ENCODE assay signal across 19 cellular contexts in the genomic region with DNA sequence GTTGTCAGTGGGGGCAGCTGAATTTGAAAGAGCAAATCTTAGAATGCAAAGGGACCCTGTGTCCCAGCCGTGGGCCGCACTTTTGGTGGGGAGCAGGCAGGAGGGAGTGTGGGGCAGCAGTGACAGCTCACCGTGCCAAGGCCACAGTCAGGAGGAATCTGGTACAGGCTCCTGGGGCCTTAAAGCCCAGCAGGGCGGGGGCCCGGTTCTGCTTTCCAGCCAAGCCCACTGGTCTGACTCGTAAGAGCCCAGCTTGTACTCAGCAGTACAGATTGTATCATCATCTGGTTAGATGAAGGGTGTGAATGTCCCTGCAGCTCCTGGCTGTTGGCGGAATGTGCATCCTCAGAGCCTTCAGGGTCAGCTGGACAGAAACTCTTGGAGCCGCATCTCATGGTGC. TPM values are rescaled to one million over a fixed set of nuclear protein-coding genes. Genes with fewer than 3 reads are reported as not detected.
DNase-seq lines count a peak whose midpoint lies in the region; ATAC-seq and TF ChIP-seq lines count a peak whose summit lies in the region.
"Had no signal": no experiment of that assay in that cellular context is flagged by ENCODE, and none has a peak within 500 bp of the region (broad histone marks: within the 10 kb centered on the region; RNA-seq: fewer than 3 reads in every experiment).

No MANE protein-coding gene starts in this region.

- peaks cover 4% of the 10 kb centered on the region for H3K79me2 ChIP-seq in parathyroid adenoma

- H3K27ac ChIP-seq in gastroesophageal sphincter (peak overlapping the region in 3 of 4 donors; percentile 70 to 76 (median 76)), parathyroid adenoma (peak overlapping the region; percentile 97)
- H3K27ac ChIP-seq: A549, SJSA1 had no signal

- H2AFZ ChIP-seq in parathyroid adenoma, result no peak overlapping the region

- no peak overlapping the region for H3K4me3 Mint-ChIP-seq in activated CD8-positive, alpha-beta T cell treated with anti-CD3 and anti-CD28 coated beads, Interleukin-2, amount 10 ng/mL, durations not matched to agents 7 days and 5 days
- H3K4me3 Mint-ChIP-seq: dendritic cell treated with granulocyte-macrophage colony-stimulating factor and Interleukin-4, amounts not matched to agents 40 ng/mL and 50 ng/mL, for 4 days; IgD-negative memory B cell had no signal

- peaks cover 51% of the 10 kb centered on the region for H3K4me1 Mint-ChIP-seq in activated CD8-positive, alpha-beta T cell treated with anti-CD3 and anti-CD28 coated beads, Interleukin-2, amount 10 ng/mL, durations not matched to agents 7 days and 5 days (ENCODE audit: low read depth)

- H3K9me3 ChIP-seq in gastroesophageal sphincter (no peaks in the 10 kb centered on the region), parathyroid adenoma (ENCODE audit: control insufficient read depth, low read length) (no peaks in the 10 kb centered on the region)
- H3K9me3 ChIP-seq: A549, Caco-2, SJSA1 had no signal

- no peak for TF ChIP-seq POLR2A in gastroesophageal sphincter (IDR thresholded peaks at IDR 0.05)

- no peak overlapping the region for H3K4me3 ChIP-seq in gastroesophageal sphincter
- H3K4me3 ChIP-seq in parathyroid adenoma (ENCODE audit: low read depth, low read length), result no peak overlapping the region
- H3K4me3 ChIP-seq: A549, SJSA1 had no signal

- TF ChIP-seq CTCF in gastroesophageal sphincter (IDR thresholded peaks at IDR 0.05) (no peak), parathyroid adenoma (IDR thresholded peaks at IDR 0.05) (no peak)

- H3K36me3 ChIP-seq in gastroesophageal sphincter (peaks cover 0 to 31% of the 10 kb centered on the region in 2 donors), parathyroid adenoma (ENCODE audit: control insufficient read depth, insufficient read depth, low read length) (no peaks in the 10 kb centered on the region)

- no peak overlapping the region for H3K9ac ChIP-seq in parathyroid adenoma

- POLR2A ChIA-PET in activated CD8-positive, alpha-beta T cell treated with anti-CD3 and anti-CD28 coated beads, Interleukin-2, amount 10 ng/mL, durations not matched to agents 7 days and 5 days (lab: Charles Lee), result interaction anchor here (0.9 to 1.1 kb wide), 3 partner anchors 19 to 31 kb away, joined by 3 read pairs; a partner anchor contains a TSS

- peaks cover 3 to 85% (median 62%) of the 10 kb centered on the region in 3 donors for H3K4me1 ChIP-seq in gastroesophageal sphincter
- peaks cover 85% of the 10 kb centered on the region for H3K4me1 ChIP-seq in parathyroid adenoma
- H3K4me1 ChIP-seq: Caco-2 had no signal

- no peak overlapping the region for H3K4me2 ChIP-seq in parathyroid adenoma (ENCODE audit: low read length)
- H3K4me2 ChIP-seq: A549 had no signal

- no peak for ATAC-seq in activated CD8-positive, alpha-beta T cell treated with anti-CD3 and anti-CD28 coated beads, Interleukin-2, amount 10 ng/mL, durations not matched to agents 7 days and 5 days
- peak; percentile 26 for ATAC-seq in gastroesophageal sphincter
- ATAC-seq: A549 had no signal

- WGBS in gastroesophageal sphincter (ENCODE audit: low coverage in 1 of 2), 2 donors, result 47% methylated on average over 5 of the region's 8 CpGs; no CpG with 5 or more reads in 1 of the 2 donors

- peaks cover 11% of the 10 kb centered on the region for H3K36me3 Mint-ChIP-seq in activated CD8-positive, alpha-beta T cell treated with anti-CD3 and anti-CD28 coated beads, Interleukin-2, amount 10 ng/mL, durations not matched to agents 7 days and 5 days (ENCODE audit: low read depth)
- H3K36me3 Mint-ChIP-seq: IgD-negative memory B cell had no signal

- CTCF ChIA-PET in activated CD8-positive, alpha-beta T cell treated with anti-CD3 and anti-CD28 coated beads, Interleukin-2, amount 10 ng/mL, durations not matched to agents 7 days and 5 days (lab: Charles Lee), result interaction anchor here (0.7 to 2.2 kb wide), 5 partner anchors 16 to 56 kb away, joined by 3 to 8 read pairs (median 3); no protein-coding TSS in a partner anchor

- no peaks in the 10 kb centered on the region for H3K27me3 ChIP-seq in gastroesophageal sphincter
- H3K27me3 ChIP-seq in parathyroid adenoma (ENCODE audit: control insufficient read depth, insufficient read depth, low read length), result no peaks in the 10 kb centered on the region
- H3K27me3 ChIP-seq: SJSA1 had no signal

- H3K27ac Mint-ChIP-seq in activated CD8-positive, alpha-beta T cell treated with anti-CD3 and anti-CD28 coated beads, Interleukin-2, amount 10 ng/mL, durations not matched to agents 7 days and 5 days, result peak overlapping the region; percentile 93
- H3K27ac Mint-ChIP-seq: dendritic cell treated with granulocyte-macrophage colony-stimulating factor and Interleukin-4, amounts not matched to agents 40 ng/mL and 50 ng/mL, for 4 days had no signal

- no peak for TF ChIP-seq EP300 in gastroesophageal sphincter (IDR thresholded peaks at IDR 0.05)

- no peaks in the 10 kb centered on the region for H3K27me3 Mint-ChIP-seq in activated CD8-positive, alpha-beta T cell treated with anti-CD3 and anti-CD28 coated beads, Interleukin-2, amount 10 ng/mL, durations not matched to agents 7 days and 5 days (ENCODE audit: low read depth)
- H3K27me3 Mint-ChIP-seq: dendritic cell treated with granulocyte-macrophage colony-stimulating factor and Interleukin-4, amounts not matched to agents 40 ng/mL and 50 ng/mL, for 4 days; IgD-negative memory B cell had no signal

- H3K9me3 Mint-ChIP-seq in activated CD8-positive, alpha-beta T cell treated with anti-CD3 and anti-CD28 coated beads, Interleukin-2, amount 10 ng/mL, durations not matched to agents 7 days and 5 days (ENCODE audit: insufficient read depth), result no peaks in the 10 kb centered on the region
- H3K9me3 Mint-ChIP-seq: dendritic cell treated with granulocyte-macrophage colony-stimulating factor and Interleukin-4, amounts not matched to agents 40 ng/mL and 50 ng/mL, for 4 days; IgD-negative memory B cell had no signal

- peak; percentile 34 for DNase-seq in AG20443 (ENCODE audit: low spot score)
- no peak for DNase-seq in activated CD8-positive, alpha-beta T cell treated with anti-CD3 and anti-CD28 coated beads, Interleukin-2, amount 10 ng/mL, durations not matched to agents 7 days and 5 days
- no peak for DNase-seq in NOMO-1 treated with DMSO at 0.1 percent for 48 hours (lab: John Stamatoyannopoulos, UW; ENCODE audit: unreplicated experiment)
- no peak for DNase-seq in NK-92 treated with Interleukin-12 subunit alpha and Interleukin-12 subunit beta, amount 100 ng/mL, for 24 hours (lab: John Stamatoyannopoulos, UW)
- no peak for DNase-seq in COLO668 (lab: John Stamatoyannopoulos, UW; ENCODE audit: unreplicated experiment)
- no peak for DNase-seq in ureter (ENCODE audit: low spot score)
- DNase-seq: activated CD4-positive, alpha-beta T cell treated with anti-CD3 and anti-CD28 coated beads for 4 hours; amniotic stem cell; Caco-2; mammary epithelial cell; nucleus accumbens; stimulated activated CD4-positive, alpha-beta T cell treated with anti-CD3 and anti-CD28 coated beads, Interleukin-12 subunit alpha, Interleukin-12 subunit beta, amount 100 ng/mL, for 4 hours; T1000 had no signal

RNA-seq across cellular contexts. Expression of a gene that starts 30.5 kb away (rescaled TPM):
- total RNA-seq in activated CD8-positive, alpha-beta T cell treated with anti-CD3 and anti-CD28 coated beads, Interleukin-2, amount 10 ng/mL, durations not matched to agents 7 days and 5 days, result 10 to 100 TPM; 45.0 to 47.1 TPM
- total RNA-seq in gastroesophageal sphincter (100 to 1,000 TPM in 3 of 4 donors, 10 to 100 TPM in 1; 96.7 to 171 (median 131) TPM), ureter (137 TPM)
